ENCODE assay signal across 14 cellular contexts in genomic region chr17:75268931-75269330, GRCh38. TPM values are rescaled to one million over a fixed set of nuclear protein-coding genes. Genes with fewer than 3 reads are reported as not detected.
DNase-seq lines count a peak whose midpoint lies in the region; ATAC-seq and TF ChIP-seq lines count a peak whose summit lies in the region.
"Had no signal": no experiment of that assay in that cellular context is flagged by ENCODE, and none has a peak within 500 bp of the region (broad histone marks: within the 10 kb centered on the region; RNA-seq: fewer than 3 reads in every experiment).

No MANE protein-coding gene starts in this region.

- POLR2A ChIA-PET in OCI-LY7 (lab: Charles Lee): interaction anchor here (0.6 to 4.6 kb wide), 5 partner anchors 8 to 85 kb away, joined by 3 to 59 read pairs (median 4); partner anchors contain the start of genes GGA3 and MRPS7

- H3K27me3 Mint-ChIP-seq in activated naive CD4-positive, alpha-beta T cell treated with anti-CD3 and anti-CD28 coated beads, Interleukin-2, amount 10 ng/mL, durations not matched to agents 7 days and 5 days: no peaks in the 10 kb centered on the region
- no peaks in the 10 kb centered on the region for H3K27me3 Mint-ChIP-seq in stimulated activated naive CD8-positive, alpha-beta T cell treated with anti-CD3 and anti-CD28 coated beads, Interleukin-15, amount 100 ng/mL, for 72 hours

- H3K79me2 ChIP-seq in OCI-LY7 (ENCODE audit: insufficient read depth, low read depth, low read length): peaks cover 31% of the 10 kb centered on the region; the same call in 1 of the 2 replicates

- intact Hi-C loops in OCI-LY7 (cut with micrococcal nuclease; ENCODE audit: unreplicated experiment) (no loop called here), spleen (cut with DNase I; ENCODE audit: low total_unique reads) (no loop called here), colonic mucosa (cut with DNase I) (no loop called here)

- no peaks in the 10 kb centered on the region for H4K20me1 ChIP-seq in OCI-LY7 (ENCODE audit: insufficient read depth, low read length)

- no peak overlapping the region for H3K9ac ChIP-seq in colonic mucosa (ENCODE audit: low read depth in 2 of 2, low read length in 2 of 2)

- H3K27ac Mint-ChIP-seq in activated naive CD4-positive, alpha-beta T cell treated with anti-CD3 and anti-CD28 coated beads, Interleukin-2, amount 10 ng/mL, durations not matched to agents 7 days and 5 days: no peak overlapping the region
- H3K27ac Mint-ChIP-seq in activated naive CD4-positive, alpha-beta T cell treated with anti-CD3 and anti-CD28 coated beads, Interleukin-2, amount 50 U/mL, for 72 hours: peak overlapping the region in 1 of 2 donors; percentile 64
- H3K27ac Mint-ChIP-seq in stimulated activated naive CD8-positive, alpha-beta T cell treated with anti-CD3 and anti-CD28 coated beads, Interleukin-15, amount 100 ng/mL, for 72 hours: peak overlapping the region; percentile 86 to 89

- H3K9me3 ChIP-seq in OCI-LY7 (ENCODE audit: low read length): no peaks in the 10 kb centered on the region
- H3K9me3 ChIP-seq in spleen: no peaks in the 10 kb centered on the region
- no peaks in the 10 kb centered on the region for H3K9me3 ChIP-seq in colonic mucosa

- H3K9me3 Mint-ChIP-seq in activated naive CD4-positive, alpha-beta T cell treated with anti-CD3 and anti-CD28 coated beads, Interleukin-2, amount 10 ng/mL, durations not matched to agents 7 days and 5 days: no peaks in the 10 kb centered on the region
- no peaks in the 10 kb centered on the region for H3K9me3 Mint-ChIP-seq in activated naive CD4-positive, alpha-beta T cell treated with anti-CD3 and anti-CD28 coated beads, Interleukin-2, amount 50 U/mL, for 72 hours
- H3K9me3 Mint-ChIP-seq in stimulated activated naive CD8-positive, alpha-beta T cell treated with anti-CD3 and anti-CD28 coated beads, Interleukin-15, amount 100 ng/mL, for 72 hours: no peaks in the 10 kb centered on the region

- WGBS in spleen, 5 donors: 41 to 73% (median 57%) methylated on average over 5 of the region's 5 CpGs

- H2AFZ ChIP-seq in OCI-LY7 (ENCODE audit: low read length): no peak overlapping the region

- no peak for DNase-seq in activated naive CD4-positive, alpha-beta T cell treated with anti-CD3 and anti-CD28 coated beads, Interleukin-2, amount 10 ng/mL, durations not matched to agents 7 days and 5 days
- no peak for DNase-seq in activated naive CD4-positive, alpha-beta T cell treated with anti-CD3 and anti-CD28 coated beads, Interleukin-2, amount 50 U/mL, for 72 hours (ENCODE audit: low spot score in 2 of 2)
- DNase-seq in OCI-LY7 (ENCODE audit: low spot score): no peak
- peak; percentile 68 for DNase-seq in dermis blood vessel endothelial cell
- DNase-seq in stimulated activated naive CD8-positive, alpha-beta T cell treated with anti-CD3 and anti-CD28 coated beads, Interleukin-15, amount 100 ng/mL, for 72 hours: no peak
- DNase-seq in spleen: no peak
- DNase-seq in colonic mucosa: no peak
- no peak for DNase-seq in KG1 (lab: John Stamatoyannopoulos, UW)
- DNase-seq: cerebellar nuclear complex; foreskin melanocyte; left cardiac atrium; NCI-H1092; NCI-H526 treated with DMSO at 0.1 percent for 48 hours; stimulated activated CD4-positive, alpha-beta T cell treated with anti-CD3 and anti-CD28 coated beads, Interleukin-2, amount 100 ng/mL, for 24 hours had no signal

- H3K36me3 ChIP-seq in OCI-LY7 (ENCODE audit: insufficient read depth, low read length): peaks cover 59% of the 10 kb centered on the region
- peaks cover 0 to 54% (median 35%) of the 10 kb centered on the region in 6 donors for H3K36me3 ChIP-seq in spleen
- H3K36me3 ChIP-seq in colonic mucosa: peaks cover 5% of the 10 kb centered on the region

- H3K4me3 ChIP-seq in OCI-LY7 (ENCODE audit: low read depth, low read length, poor library complexity, severe bottlenecking) (peak overlapping the region; percentile 90), spleen (peak overlapping the region in 1 of 8 donors; percentile 21), colonic mucosa (no peak overlapping the region)

- no peak for ATAC-seq in activated naive CD4-positive, alpha-beta T cell treated with anti-CD3 and anti-CD28 coated beads, Interleukin-2, amount 50 U/mL, for 72 hours
- ATAC-seq in stimulated activated naive CD8-positive, alpha-beta T cell treated with anti-CD3 and anti-CD28 coated beads, Interleukin-15, amount 100 ng/mL, for 72 hours: no peak
- ATAC-seq: left cardiac atrium had no signal

- TF ChIP-seq POLR2A in spleen (IDR thresholded peaks at IDR 0.05): no peak

- H3K36me3 Mint-ChIP-seq in activated naive CD4-positive, alpha-beta T cell treated with anti-CD3 and anti-CD28 coated beads, Interleukin-2, amount 10 ng/mL, durations not matched to agents 7 days and 5 days: peaks cover 15% of the 10 kb centered on the region
- H3K36me3 Mint-ChIP-seq in activated naive CD4-positive, alpha-beta T cell treated with anti-CD3 and anti-CD28 coated beads, Interleukin-2, amount 50 U/mL, for 72 hours: peaks cover 5 to 21% of the 10 kb centered on the region in 2 donors

- H3K9me2 ChIP-seq in OCI-LY7 (ENCODE audit: insufficient read depth, low read length): no peaks in the 10 kb centered on the region

- H3K27me3 ChIP-seq in spleen (replicated peaks in 1 of 7): no peaks in the 10 kb centered on the region
- H3K27me3 ChIP-seq in colonic mucosa: no peaks in the 10 kb centered on the region

- TF ChIP-seq CTCF in OCI-LY7 (conservative IDR thresholded peaks at IDR 0.05; ENCODE audit: low read length): no peak
- TF ChIP-seq CTCF in spleen (IDR thresholded peaks at IDR 0.05 in 8 of 11, conservative IDR thresholded peaks at IDR 0.05 in 3 of 11): no peak
- TF ChIP-seq CTCF in colonic mucosa (IDR thresholded peaks at IDR 0.05): no peak

- peaks cover 39% of the 10 kb centered on the region for H3K4me1 Mint-ChIP-seq in activated naive CD4-positive, alpha-beta T cell treated with anti-CD3 and anti-CD28 coated beads, Interleukin-2, amount 10 ng/mL, durations not matched to agents 7 days and 5 days
- H3K4me1 Mint-ChIP-seq in stimulated activated naive CD8-positive, alpha-beta T cell treated with anti-CD3 and anti-CD28 coated beads, Interleukin-15, amount 100 ng/mL, for 72 hours: peaks cover 57% of the 10 kb centered on the region

- H3K4me2 ChIP-seq in OCI-LY7 (ENCODE audit: low read length): peak overlapping the region; percentile 94

- peak overlapping the region; percentile 42 for H3K4me3 Mint-ChIP-seq in activated naive CD4-positive, alpha-beta T cell treated with anti-CD3 and anti-CD28 coated beads, Interleukin-2, amount 10 ng/mL, durations not matched to agents 7 days and 5 days
- peak overlapping the region; percentile 64 to 67 for H3K4me3 Mint-ChIP-seq in stimulated activated naive CD8-positive, alpha-beta T cell treated with anti-CD3 and anti-CD28 coated beads, Interleukin-15, amount 100 ng/mL, for 72 hours

- H3K27ac ChIP-seq in OCI-LY7 (ENCODE audit: low read depth, low read length, poor library complexity, severe bottlenecking) (peak overlapping the region; percentile 7), spleen (peak overlapping the region in 3 of 8 donors; percentile 58 to 98 (median 98)), colonic mucosa (no peak overlapping the region)

- CTCF ChIA-PET in activated naive CD4-positive, alpha-beta T cell treated with anti-CD3 and anti-CD28 coated beads, Interleukin-2, amount 10 ng/mL, durations not matched to agents 7 days and 5 days (lab: Charles Lee): no interaction called here
- CTCF ChIA-PET in OCI-LY7 (lab: Charles Lee; ENCODE audit: unreplicated experiment): interaction anchor here (2.5 kb wide), 1 partner anchor 8 kb away, joined by 31 read pairs; the partner anchor contains the start of genes GGA3 and MRPS7

- BruUV-seq in OCI-LY7 (replicated peaks; lab: Mats Ljungman, UMichigan): no TSS peak

- peaks cover 39% of the 10 kb centered on the region for H3K4me1 ChIP-seq in OCI-LY7 (ENCODE audit: insufficient read depth, low read length, poor library complexity, severe bottlenecking)
- peaks cover 16 to 85% (median 58%) of the 10 kb centered on the region in 6 donors for H3K4me1 ChIP-seq in spleen
- peaks cover 4% of the 10 kb centered on the region for H3K4me1 ChIP-seq in colonic mucosa

RNA-seq across cellular contexts. Expression of gene MIF4GD, which starts 2.1 kb away (rescaled TPM):
- total RNA-seq in activated naive CD4-positive, alpha-beta T cell treated with anti-CD3 and anti-CD28 coated beads, Interleukin-2, amount 50 U/mL, for 72 hours: 10 to 100 TPM; 33.4 to 37.8 TPM
- total RNA-seq in OCI-LY7 (2014; rRNA removed; shearing (Covaris generic)): 69.4 and 70.9 TPM in 2 replicates
- total RNA-seq in OCI-LY7 (2022): 132 and 139 TPM in 2 replicates
- total RNA-seq in dermis blood vessel endothelial cell: 10.6 and 12.8 TPM in 2 replicates
- 10 to 100 TPM; 27.1 to 47.3 (median 38.0) TPM for total RNA-seq in spleen
- 10 to 100 TPM; 28.2 to 38.0 (median 34.3) TPM for polyA plus RNA-seq in spleen
- 10 to 100 TPM; 18.5 to 19.2 TPM for total RNA-seq in colonic mucosa

RNA-seq across cellular contexts. Expression of gene MRPS7, which starts 7.3 kb away (rescaled TPM):
- 10 to 100 TPM; 72.3 to 80.5 TPM for total RNA-seq in activated naive CD4-positive, alpha-beta T cell treated with anti-CD3 and anti-CD28 coated beads, Interleukin-2, amount 50 U/mL, for 72 hours
- 123 and 127 TPM in 2 replicates for total RNA-seq in OCI-LY7 (2014; rRNA removed; shearing (Covaris generic))
- total RNA-seq in OCI-LY7 (2022): 90.2 and 103 TPM in 2 replicates
- 63.2 and 73.5 TPM in 2 replicates for total RNA-seq in dermis blood vessel endothelial cell
- 10 to 100 TPM; 32.2 to 38.4 (median 35.1) TPM for total RNA-seq in spleen
- polyA plus RNA-seq in spleen: 10 to 100 TPM; 39.1 to 62.7 (median 47.2) TPM
- total RNA-seq in colonic mucosa: 100 to 1,000 TPM in 1 of 2 donors, 10 to 100 TPM in 1; 62.9 to 118 TPM

RNA-seq across cellular contexts. Expression of gene GGA3, which starts 7.5 kb away (rescaled TPM):
- 10 to 100 TPM; 74.9 to 79.0 TPM for total RNA-seq in activated naive CD4-positive, alpha-beta T cell treated with anti-CD3 and anti-CD28 coated beads, Interleukin-2, amount 50 U/mL, for 72 hours
- 52.3 and 77.6 TPM in 2 replicates for total RNA-seq in OCI-LY7 (2014; rRNA removed; shearing (Covaris generic))
- 106 and 122 TPM in 2 replicates for total RNA-seq in OCI-LY7 (2022)
- 11.9 and 26.4 TPM in 2 replicates for total RNA-seq in dermis blood vessel endothelial cell
- 10 to 100 TPM; 38.0 to 73.7 (median 65.2) TPM for total RNA-seq in spleen
- 10 to 100 TPM; 14.1 to 37.9 (median 26.9) TPM for polyA plus RNA-seq in spleen
- total RNA-seq in colonic mucosa: 10 to 100 TPM; 32.5 to 48.4 TPM

RNA-seq across cellular contexts. Expression of gene SLC25A19, which starts 20.3 kb away (rescaled TPM):
- total RNA-seq in activated naive CD4-positive, alpha-beta T cell treated with anti-CD3 and anti-CD28 coated beads, Interleukin-2, amount 50 U/mL, for 72 hours: 100 to 1,000 TPM in 1 of 2 donors, 10 to 100 TPM in 1; 74.4 to 110 TPM
- 113 TPM in 2 replicates for total RNA-seq in OCI-LY7 (2014; rRNA removed; shearing (Covaris generic))
- total RNA-seq in OCI-LY7 (2022) (118 and 144 TPM in 2 replicates), dermis blood vessel endothelial cell (10.3 and 13.1 TPM in 2 replicates), spleen (10 to 100 TPM; 12.4 to 32.5 (median 19.1) TPM), colonic mucosa (10 to 100 TPM in 1 of 2 donors, 1 to 10 TPM in 1; 9.8 to 24.8 TPM)
- polyA plus RNA-seq in spleen: 10 to 100 TPM; 18.5 to 21.2 (median 19.2) TPM
